In genomic region chr9:1759901-1760300, GRCh38 we compare ENCODE assay signal across 27 cellular contexts.
DNase-seq lines count a peak whose midpoint lies in the region; TF ChIP-seq lines count a peak whose summit lies in the region.
"Had no signal": no experiment of that assay in that cellular context is flagged by ENCODE, and none has a peak within 500 bp of the region (broad histone marks: within the 10 kb centered on the region; RNA-seq: fewer than 3 reads in every experiment).

No MANE protein-coding gene starts in this region.

- no peak overlapping the region for H2BK120ac ChIP-seq in trophoblast cell (ENCODE audit: insufficient read depth, low read length, poor library complexity)

- H2BK12ac ChIP-seq in trophoblast cell (ENCODE audit: low read length): no peak overlapping the region

- no peak overlapping the region for H4K12ac ChIP-seq in trophoblast cell (ENCODE audit: low read depth, low read length)

- no peak overlapping the region for H4K8ac ChIP-seq in trophoblast cell (ENCODE audit: low read depth, low read length)

- no peak overlapping the region for H3K4me3 ChIP-seq in endodermal cell (ENCODE audit: low read length)
- H3K4me3 ChIP-seq in trophoblast cell (ENCODE audit: low read depth, low read length): no peak overlapping the region
- no peak overlapping the region for H3K4me3 ChIP-seq in lower leg skin (ENCODE audit: low read depth, poor library complexity, severe bottlenecking)
- no peak overlapping the region for H3K4me3 ChIP-seq in prostate gland
- H3K4me3 ChIP-seq: GM23248, K562, right lobe of liver, SJSA1, tibial artery had no signal

- H3K4me1 Mint-ChIP-seq in endodermal cell: peaks cover 5% of the 10 kb centered on the region
- H3K4me1 Mint-ChIP-seq: activated CD4-positive, alpha-beta T cell treated with anti-CD3 and anti-CD28 coated beads, Interleukin-2, amount 10 ng/mL, durations not matched to agents 24 days and 14 days; activated CD8-positive, alpha-beta memory T cell treated with anti-CD3 and anti-CD28 coated beads, Interleukin-2, amount 10 ng/mL, durations not matched to agents 7 days and 5 days; activated naive CD8-positive, alpha-beta T cell treated with anti-CD3 and anti-CD28 coated beads for 36 hours; activated T-helper 17 cell treated with anti-CD3 and anti-CD28 coated beads, Interleukin-2, amount 50 U/mL, for 72 hours; stimulated activated naive CD8-positive, alpha-beta T cell treated with anti-CD3 and anti-CD28 coated beads, Interleukin-15, amount 100 ng/mL, for 72 hours had no signal

- intact Hi-C loops in lower leg skin (cut with DNase I; ENCODE audit: low total_unique reads) (no loop called here), prostate gland (cut with DNase I) (no loop called here)

- H3K79me1 ChIP-seq in trophoblast cell (ENCODE audit: low read length): no peaks in the 10 kb centered on the region

- no peak overlapping the region for H3K4ac ChIP-seq in trophoblast cell (ENCODE audit: low read depth, low read length)

- H3K9me3 ChIP-seq in endodermal cell (ENCODE audit: control insufficient read depth, low read length) (peaks cover 11% of the 10 kb centered on the region), trophoblast cell (ENCODE audit: insufficient read depth, low read depth, low read length) (peaks cover 2% of the 10 kb centered on the region), prostate gland (no peaks in the 10 kb centered on the region)
- H3K9me3 ChIP-seq: right lobe of liver, SJSA1, tibial artery had no signal

- no peak overlapping the region for H2AK5ac ChIP-seq in trophoblast cell (ENCODE audit: low read length)

- no peak overlapping the region for H3K4me3 Mint-ChIP-seq in endodermal cell
- H3K4me3 Mint-ChIP-seq: activated CD4-positive, alpha-beta T cell treated with anti-CD3 and anti-CD28 coated beads, Interleukin-2, amount 10 ng/mL, durations not matched to agents 24 days and 14 days; activated CD8-positive, alpha-beta memory T cell treated with anti-CD3 and anti-CD28 coated beads, Interleukin-2, amount 10 ng/mL, durations not matched to agents 7 days and 5 days; activated naive CD8-positive, alpha-beta T cell treated with anti-CD3 and anti-CD28 coated beads for 36 hours; activated T-helper 17 cell treated with anti-CD3 and anti-CD28 coated beads, Interleukin-2, amount 50 U/mL, for 72 hours; CD8-positive, alpha-beta T cell; stimulated activated naive CD8-positive, alpha-beta T cell treated with anti-CD3 and anti-CD28 coated beads, Interleukin-15, amount 100 ng/mL, for 72 hours had no signal

- H3K27me3 ChIP-seq in endodermal cell (ENCODE audit: control insufficient read depth, insufficient read depth, low read length, poor library complexity, severe bottlenecking): no peaks in the 10 kb centered on the region
- no peaks in the 10 kb centered on the region for H3K27me3 ChIP-seq in trophoblast cell (ENCODE audit: insufficient read depth, low read length)
- no peaks in the 10 kb centered on the region for H3K27me3 ChIP-seq in prostate gland (replicated peaks; ENCODE audit: insufficient read depth)
- H3K27me3 ChIP-seq: right lobe of liver, SJSA1, tibial artery had no signal

- TF ChIP-seq CTCF in endodermal cell (conservative IDR thresholded peaks at IDR 0.05): no peak
- TF ChIP-seq CTCF in lower leg skin (IDR thresholded peaks at IDR 0.05): no peak
- TF ChIP-seq CTCF in prostate gland (IDR thresholded peaks at IDR 0.05): no peak

- H3K27ac Mint-ChIP-seq in endodermal cell: no peak overlapping the region
- H3K27ac Mint-ChIP-seq: activated CD4-positive, alpha-beta T cell treated with anti-CD3 and anti-CD28 coated beads, Interleukin-2, amount 10 ng/mL, durations not matched to agents 24 days and 14 days; activated CD8-positive, alpha-beta memory T cell treated with anti-CD3 and anti-CD28 coated beads, Interleukin-2, amount 10 ng/mL, durations not matched to agents 7 days and 5 days; activated naive CD8-positive, alpha-beta T cell treated with anti-CD3 and anti-CD28 coated beads for 36 hours; activated T-helper 17 cell treated with anti-CD3 and anti-CD28 coated beads, Interleukin-2, amount 50 U/mL, for 72 hours; CD8-positive, alpha-beta T cell; stimulated activated naive CD8-positive, alpha-beta T cell treated with anti-CD3 and anti-CD28 coated beads, Interleukin-15, amount 100 ng/mL, for 72 hours had no signal

- H3K36me3 ChIP-seq in endodermal cell (ENCODE audit: control insufficient read depth, insufficient read depth, low read length) (no peaks in the 10 kb centered on the region), trophoblast cell (ENCODE audit: control insufficient read depth in 1 of 2, insufficient read depth in 2 of 2, low read length in 2 of 2) (no peaks in the 10 kb centered on the region), prostate gland (no peaks in the 10 kb centered on the region)
- H3K36me3 ChIP-seq: right lobe of liver, SJSA1, tibial artery had no signal

- no peak overlapping the region for H3K4me2 ChIP-seq in trophoblast cell (ENCODE audit: low read length)

- no peak overlapping the region for H2AFZ ChIP-seq in trophoblast cell (ENCODE audit: insufficient read depth, low read length, poor library complexity)
- H2AFZ ChIP-seq: GM23248 had no signal

- H3K4me1 ChIP-seq in endodermal cell (ENCODE audit: control insufficient read depth, insufficient read depth, low read length): no peaks in the 10 kb centered on the region
- peaks cover 0 to 4% of the 10 kb centered on the region in 2 experiments for H3K4me1 ChIP-seq in trophoblast cell (ENCODE audit: control insufficient read depth in 1 of 2, insufficient read depth in 2 of 2, low read length in 2 of 2)
- H3K4me1 ChIP-seq in prostate gland (replicated peaks): no peaks in the 10 kb centered on the region
- H3K4me1 ChIP-seq: right lobe of liver, SJSA1, tibial artery had no signal

- H3K79me2 ChIP-seq in trophoblast cell (ENCODE audit: control insufficient read depth, insufficient read depth, low read length, poor library complexity): no peaks in the 10 kb centered on the region

- H3K36me3 Mint-ChIP-seq in endodermal cell (ENCODE audit: low read depth): no peaks in the 10 kb centered on the region
- H3K36me3 Mint-ChIP-seq: activated CD8-positive, alpha-beta memory T cell treated with anti-CD3 and anti-CD28 coated beads, Interleukin-2, amount 10 ng/mL, durations not matched to agents 7 days and 5 days; activated naive CD8-positive, alpha-beta T cell treated with anti-CD3 and anti-CD28 coated beads for 36 hours; CD8-positive, alpha-beta T cell had no signal

- H3K27ac ChIP-seq in endodermal cell (ENCODE audit: low read depth, low read length) (no peak overlapping the region), trophoblast cell (ENCODE audit: low read depth, low read length) (no peak overlapping the region), prostate gland (no peak overlapping the region)
- H3K27ac ChIP-seq: GM23248, right lobe of liver, SJSA1, tibial artery had no signal

- TF ChIP-seq POLR2A in lower leg skin (IDR thresholded peaks at IDR 0.05) (no peak), prostate gland (IDR thresholded peaks at IDR 0.05) (no peak)

- H2BK5ac ChIP-seq in trophoblast cell (ENCODE audit: low read depth, low read length, poor library complexity): no peak overlapping the region

- DNase-seq in NCI-H1436 (lab: John Stamatoyannopoulos, UW) (peak; percentile 13), NCI-H1436 treated with DMSO at 0.1 percent for 48 hours (lab: John Stamatoyannopoulos, UW) (no peak), M059J (ENCODE audit: low read depth) (peak; percentile 13), endodermal cell (peak; percentile 65), trophoblast cell (peak; percentile 89 to 92), DMS153 (lab: John Stamatoyannopoulos, UW) (no peak), lower leg skin (ENCODE audit: low spot score in 2 of 2) (no peak), prostate gland (ENCODE audit: low spot score) (no peak)
- DNase-seq: 8988T; activated CD4-positive, alpha-beta T cell treated with anti-CD3 and anti-CD28 coated beads, Interleukin-2, amount 10 ng/mL, durations not matched to agents 24 days and 14 days; activated CD8-positive, alpha-beta memory T cell treated with anti-CD3 and anti-CD28 coated beads, Interleukin-2, amount 10 ng/mL, durations not matched to agents 7 days and 5 days; activated naive CD8-positive, alpha-beta T cell treated with anti-CD3 and anti-CD28 coated beads for 36 hours; AML-193; CD8-positive, alpha-beta T cell; DND-41; GM23248; hippocampal formation; kidney; MV-4-11; NCI-H187; occipital lobe; right lobe of liver; stimulated activated naive CD8-positive, alpha-beta T cell treated with anti-CD3 and anti-CD28 coated beads, Interleukin-15, amount 100 ng/mL, for 72 hours; tibial artery had no signal

- H3K9me3 Mint-ChIP-seq in endodermal cell: peaks cover 9% of the 10 kb centered on the region
- H3K9me3 Mint-ChIP-seq: activated CD4-positive, alpha-beta T cell treated with anti-CD3 and anti-CD28 coated beads, Interleukin-2, amount 10 ng/mL, durations not matched to agents 24 days and 14 days; activated naive CD8-positive, alpha-beta T cell treated with anti-CD3 and anti-CD28 coated beads for 36 hours; activated T-helper 17 cell treated with anti-CD3 and anti-CD28 coated beads, Interleukin-2, amount 50 U/mL, for 72 hours; CD8-positive, alpha-beta T cell had no signal

- 84% methylated on average over 5 of the region's 5 CpGs; no CpG with 5 or more reads in 1 of the 2 experiments for WGBS in endodermal cell (ENCODE audit: insufficient coverage in 1 of 2, insufficient read length in 1 of 2), 2 experiments
- WGBS in trophoblast cell (ENCODE audit: extremely low coverage, insufficient coverage, insufficient read length): no CpG with 5 or more reads among the region's 5 CpGs
- 47 to 69% methylated on average over 5 of the region's 5 CpGs for WGBS in lower leg skin, 2 donors
- 58% methylated on average over 5 of the region's 5 CpGs for WGBS in prostate gland

- H4K91ac ChIP-seq in trophoblast cell (ENCODE audit: low read depth, low read length): no peak overlapping the region

- no peak overlapping the region for H3K14ac ChIP-seq in trophoblast cell (ENCODE audit: low read length)

- no peak overlapping the region for H3K23ac ChIP-seq in trophoblast cell (ENCODE audit: low read length)

- H3K27me3 Mint-ChIP-seq in endodermal cell (ENCODE audit: insufficient read depth): peaks cover 4% of the 10 kb centered on the region
- H3K27me3 Mint-ChIP-seq: activated CD4-positive, alpha-beta T cell treated with anti-CD3 and anti-CD28 coated beads, Interleukin-2, amount 10 ng/mL, durations not matched to agents 24 days and 14 days; activated naive CD8-positive, alpha-beta T cell treated with anti-CD3 and anti-CD28 coated beads for 36 hours had no signal

- no peak overlapping the region for H3K18ac ChIP-seq in trophoblast cell (ENCODE audit: low read length)

- no peak overlapping the region for H3K9ac ChIP-seq in endodermal cell (ENCODE audit: extremely low read depth, low read length, poor library complexity, severe bottlenecking)
- no peak overlapping the region for H3K9ac ChIP-seq in trophoblast cell (ENCODE audit: low read length)
- H3K9ac ChIP-seq: GM23248 had no signal

Comparison
In these comparisons a context has a peak if more than half of its experiments do, and no peak if none do; other contexts are left out.
1. DNase-seq: peak in NCI-H1436 (single experiment), M059J (single experiment), endodermal cell (single experiment) and trophoblast cell (2 of 2); none in NCI-H1436 treated with DMSO at 0.1 percent for 48 hours (single experiment), DMS153 (single experiment), lower leg skin (0 of 2) and prostate gland (single experiment).